8 cellular contexts compared by ENCODE assay signal in the genomic region with DNA sequence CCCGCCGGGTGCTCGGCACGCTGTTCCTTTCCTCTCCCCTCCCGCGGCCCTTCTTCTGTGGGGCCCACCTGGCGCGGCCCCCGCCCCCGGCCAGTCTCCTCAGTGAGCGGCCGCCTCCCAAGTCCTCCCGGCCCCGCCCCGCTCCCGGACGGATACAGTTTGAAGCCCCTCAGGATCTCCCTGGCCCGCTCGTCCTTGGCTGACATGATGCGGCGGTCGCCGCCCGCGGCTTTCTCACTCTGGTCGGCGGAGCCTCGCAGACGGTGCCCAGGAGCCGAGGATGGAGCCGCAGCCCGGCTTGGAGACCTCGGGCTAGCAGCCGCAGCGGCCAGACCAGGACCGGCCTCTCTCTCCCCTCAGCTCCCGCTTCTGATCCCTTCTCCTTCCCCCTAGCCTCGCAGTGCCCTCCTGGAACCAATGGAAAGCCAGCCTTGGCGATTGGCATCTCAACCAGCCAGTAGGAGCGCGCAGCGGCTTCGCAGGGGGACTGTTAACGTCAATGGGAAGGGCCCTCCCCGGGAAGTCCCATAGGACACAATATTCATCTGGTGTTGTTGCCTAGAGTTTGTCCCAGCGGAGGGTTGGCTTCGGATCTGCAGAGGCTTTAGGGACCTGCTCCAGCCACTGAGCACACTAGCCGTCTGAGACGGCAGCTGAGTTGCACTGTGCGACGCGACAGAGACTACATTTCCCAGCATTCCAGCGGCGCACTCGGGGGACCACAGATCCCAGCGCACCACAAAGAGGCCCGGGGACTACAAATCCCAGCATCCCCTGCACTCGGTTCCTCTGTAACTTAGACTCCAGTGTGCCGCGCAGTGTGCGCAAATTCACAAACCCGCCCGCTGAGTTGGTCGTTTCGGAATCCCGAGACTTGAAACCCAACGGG. TPM values are rescaled to one million over a fixed set of nuclear protein-coding genes. Genes with fewer than 3 reads are reported as not detected.
DNase-seq lines count a peak whose midpoint lies in the region; ATAC-seq and TF ChIP-seq lines count a peak whose summit lies in the region.

A gene (minus strand): TSS at position 374 of the 889 bp plus-strand sequence. CDS start 168 bp downstream, at position 206.

- H3K4me3 Mint-ChIP-seq in activated CD4-positive, alpha-beta T cell treated with anti-CD3 and anti-CD28 coated beads, Interleukin-2, amount 10 ng/mL, durations not matched to agents 7 days and 5 days: peak within 1 kb of the TSS; percentile 94

- no peak for TF ChIP-seq CTCF in coronary artery (IDR thresholded peaks at IDR 0.05)

- H3K9me3 Mint-ChIP-seq in activated CD4-positive, alpha-beta T cell treated with anti-CD3 and anti-CD28 coated beads, Interleukin-2, amount 10 ng/mL, durations not matched to agents 7 days and 5 days: no peaks in the 10 kb centered on the region

- CTCF ChIA-PET in activated CD4-positive, alpha-beta T cell treated with anti-CD3 and anti-CD28 coated beads, Interleukin-2, amount 10 ng/mL, durations not matched to agents 7 days and 5 days (lab: Charles Lee): no interaction called here

- H3K27ac ChIP-seq in BLaER1: peak within 1 kb of the TSS; percentile 82
- H3K27ac ChIP-seq in coronary artery: peak within 1 kb of the TSS; percentile 82 to 85
- peak within 1 kb of the TSS; percentile 97 for H3K27ac ChIP-seq in layer of hippocampus (ENCODE audit: low read depth, low read length)

- peaks cover 17% of the 10 kb centered on the region for H3K36me3 ChIP-seq in BLaER1

- peak within 1 kb of the TSS; percentile 91 for H3K27ac Mint-ChIP-seq in activated CD4-positive, alpha-beta T cell treated with anti-CD3 and anti-CD28 coated beads, Interleukin-2, amount 10 ng/mL, durations not matched to agents 7 days and 5 days

- H3K36me3 Mint-ChIP-seq in activated CD4-positive, alpha-beta T cell treated with anti-CD3 and anti-CD28 coated beads, Interleukin-2, amount 10 ng/mL, durations not matched to agents 7 days and 5 days (ENCODE audit: low read depth): peaks cover 14% of the 10 kb centered on the region

- peak; percentile 80 for ATAC-seq in GM19328 (IDR thresholded peaks at IDR 0.05; ENCODE audit: unreplicated experiment)
- peak; percentile 76 for ATAC-seq in HG03520 (IDR thresholded peaks at IDR 0.05; ENCODE audit: unreplicated experiment)

- H3K27me3 ChIP-seq in BLaER1 (no peaks in the 10 kb centered on the region), layer of hippocampus (ENCODE audit: control insufficient read depth, insufficient read depth, low read length) (no peaks in the 10 kb centered on the region)

- H3K4me1 ChIP-seq in BLaER1: peaks cover 52% of the 10 kb centered on the region

- H3K27me3 Mint-ChIP-seq in activated CD4-positive, alpha-beta T cell treated with anti-CD3 and anti-CD28 coated beads, Interleukin-2, amount 10 ng/mL, durations not matched to agents 7 days and 5 days: no peaks in the 10 kb centered on the region

- H3K9ac ChIP-seq in BLaER1: peak within 1 kb of the TSS; percentile 87

- H3K4me1 Mint-ChIP-seq in activated CD4-positive, alpha-beta T cell treated with anti-CD3 and anti-CD28 coated beads, Interleukin-2, amount 10 ng/mL, durations not matched to agents 7 days and 5 days: peaks cover 59% of the 10 kb centered on the region

- peak within 1 kb of the TSS; percentile 94 for H3K4me2 ChIP-seq in BLaER1

- H4K20me1 ChIP-seq in BLaER1: peaks cover 43% of the 10 kb centered on the region

- POLR2A ChIA-PET in activated CD4-positive, alpha-beta T cell treated with anti-CD3 and anti-CD28 coated beads, Interleukin-2, amount 10 ng/mL, durations not matched to agents 7 days and 5 days (lab: Charles Lee): no interaction called here

- peak; percentile 94 for DNase-seq in NCI-H69 (lab: John Stamatoyannopoulos, UW)
- peak; percentile 97 for DNase-seq in activated CD4-positive, alpha-beta T cell treated with anti-CD3 and anti-CD28 coated beads, Interleukin-2, amount 10 ng/mL, durations not matched to agents 7 days and 5 days
- DNase-seq in coronary artery (ENCODE audit: low spot score): peak; percentile 99
- DNase-seq in stimulated activated CD4-positive, alpha-beta T cell treated with anti-CD3 and anti-CD28 coated beads, Interleukin-1b, Interleukin-23, amount 100 ng/mL, for 4 hours (ENCODE audit: low read depth in 2 of 2): peak; percentile 93

- H3K9me3 ChIP-seq in BLaER1: no peaks in the 10 kb centered on the region

- H3K4me3 ChIP-seq in BLaER1: peak within 1 kb of the TSS; percentile 86
- peak within 1 kb of the TSS; percentile 86 for H3K4me3 ChIP-seq in coronary artery

RNA-seq across cellular contexts. Expression of the gene that starts here (rescaled TPM):
- total RNA-seq in activated CD4-positive, alpha-beta T cell treated with anti-CD3 and anti-CD28 coated beads, Interleukin-2, amount 10 ng/mL, durations not matched to agents 7 days and 5 days: 10 to 100 TPM; 30.2 to 36.0 TPM

Comparison
In these comparisons a context has a peak if more than half of its experiments do, and no peak if none do; other contexts are left out.
1. Peak in every context shown above with its lines: DNase-seq, ATAC-seq, H3K4me3 ChIP-seq and H3K27ac ChIP-seq.